In genomic region chr1:87144546-87144945, GRCh38 we compare ENCODE assay signal across 24 cellular contexts.
"Had no signal": no experiment of that assay in that cellular context is flagged by ENCODE, and none has a peak within 500 bp of the region (broad histone marks: within the 10 kb centered on the region; RNA-seq: fewer than 3 reads in every experiment).

No MANE protein-coding gene starts in this region.

- H3K9me3 ChIP-seq: ovary, psoas muscle, right lobe of liver, sigmoid colon, stomach, thoracic aorta, tibial artery, transverse colon had no signal

- H3K27ac ChIP-seq: neural progenitor cell, ovary, parathyroid adenoma, psoas muscle, right lobe of liver, sigmoid colon, stomach, thoracic aorta, tibial artery, transverse colon had no signal

- H3K27me3 ChIP-seq: neural progenitor cell, ovary, right lobe of liver, sigmoid colon, stomach, tibial artery, transverse colon had no signal

- H3K36me3 ChIP-seq: neural progenitor cell, ovary, right lobe of liver, sigmoid colon, stomach, thoracic aorta, tibial artery, transverse colon had no signal

- FAIRE-seq: small intestine, urothelium cell line had no signal

- ATAC-seq: naive thymus-derived CD4-positive, alpha-beta T cell; natural killer cell; psoas muscle; right cardiac atrium; stimulated activated effector memory CD8-positive, alpha-beta T cell treated with anti-CD3 and anti-CD28 coated beads, Interleukin-12 subunit alpha, Interleukin-12 subunit beta, amount 100 ng/mL, for 72 hours had no signal

- H3K4me1 ChIP-seq: parathyroid adenoma, psoas muscle, right lobe of liver, sigmoid colon had no signal

- H3K4me3 ChIP-seq: neural progenitor cell, ovary, psoas muscle, right lobe of liver, sigmoid colon, stomach, thoracic aorta, tibial artery, transverse colon had no signal

- DNase-seq: naive thymus-derived CD4-positive, alpha-beta T cell; natural killer cell; occipital lobe; ovary; posterior cingulate gyrus; psoas muscle; right cardiac atrium; right lobe of liver; sigmoid colon; small intestine; stimulated activated CD4-positive, alpha-beta T cell treated with anti-CD3 and anti-CD28 coated beads, Interleukin-15, amount 100 ng/mL, for 24 hours; stimulated activated CD4-positive, alpha-beta T cell treated with anti-CD3 and anti-CD28 coated beads, Interleukin-2, amount 100 ng/mL, for 24 hours; stimulated activated CD4-positive, alpha-beta T cell treated with anti-CD3 and anti-CD28 coated beads, Interleukin-2, amount 100 ng/mL, for 48 hours; stimulated activated CD4-positive, alpha-beta T cell treated with anti-CD3 and anti-CD28 coated beads, Interleukin-4, amount 100 ng/mL, for 24 hours; stimulated activated naive B cell treated with anti-CD40 and anti-IgM and Interleukin-4, amounts not matched to agents 10 μg/mL and 1 μg/mL and 100 μg/mL, for 72 hours; stimulated activated naive CD4-positive, alpha-beta T cell treated with Interleukin-2 at 50 U/mL for 16 hours; stomach; tibial artery; transverse colon had no signal
